8 cellular contexts compared by ENCODE assay signal in the genomic region with DNA sequence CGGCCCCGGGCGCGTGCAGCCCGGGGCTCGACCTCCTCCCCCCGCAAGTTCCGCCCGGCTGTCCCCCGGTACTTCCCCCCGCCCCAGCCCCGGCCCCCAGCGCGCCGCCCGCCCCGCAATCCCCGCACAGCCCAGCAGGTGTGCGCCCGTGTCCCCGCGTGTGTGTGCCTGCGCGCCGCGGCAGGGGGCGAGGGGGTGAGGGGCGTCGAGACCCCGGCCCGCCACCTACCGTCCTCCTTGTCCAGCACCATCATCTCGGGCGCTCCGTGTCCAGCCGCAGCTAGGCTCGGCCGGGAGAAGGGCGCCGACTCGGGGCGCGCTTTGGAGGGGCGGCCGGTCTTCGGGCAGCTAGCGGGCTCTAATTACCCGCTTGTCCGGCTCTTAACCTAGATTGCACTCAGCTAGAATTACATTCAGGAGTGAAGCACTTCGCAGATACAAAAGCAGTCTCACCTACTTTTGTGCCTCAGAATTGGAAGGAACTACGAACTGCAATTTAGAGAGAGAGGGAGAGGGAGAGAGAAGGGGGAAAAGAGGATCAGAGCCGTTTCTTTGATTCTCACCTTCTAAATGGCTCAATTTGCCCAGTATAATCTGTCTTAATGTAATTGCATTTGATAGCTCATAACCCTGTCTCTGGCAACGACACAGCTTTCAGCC. TPM values are rescaled to one million over a fixed set of nuclear protein-coding genes. Genes with fewer than 3 reads are reported as not detected.
A peak's percentile ranks its signal among the peaks of the same experiment; 100 is the strongest.
DNase-seq lines count a peak whose midpoint lies in the region; ATAC-seq and TF ChIP-seq lines count a peak whose summit lies in the region.

No MANE protein-coding gene starts in this region.

- H3K4me3 Mint-ChIP-seq in T-cell, result peak overlapping the region; percentile 68 to 79 (median 71)

- H3K27ac ChIP-seq in AG04450 (ENCODE audit: low read depth, low read length), result no peak overlapping the region

- no peaks in the 10 kb centered on the region for H3K36me3 Mint-ChIP-seq in T-cell

- intact Hi-C loops in left cardiac atrium (cut with DNase I), result loop anchor here (2.0 to 5.0 kb wide), 2 partner anchors 36 to 38 kb away; no protein-coding TSS in a partner anchor
- intact Hi-C loops in sciatic nerve (cut with DNase I), result no loop called here

- H3K9me3 Mint-ChIP-seq in T-cell, result no peaks in the 10 kb centered on the region

- H3K27me3 ChIP-seq in AG04450 (ENCODE audit: control insufficient read depth, insufficient read depth, low read length), result peaks cover 82% of the 10 kb centered on the region

- peaks cover 12 to 14% (median 12%) of the 10 kb centered on the region in 3 donors for H3K4me1 Mint-ChIP-seq in T-cell

- CTCF ChIA-PET in AG04450 (lab: Charles Lee), result interaction anchor here (0.6 to 3.4 kb wide), 39 partner anchors 8 to 688 kb away, joined by 3 to 28 read pairs (median 5); partner anchors contain the start of gene STK33
- CTCF ChIA-PET in T-cell (lab: Charles Lee), result interaction anchor here in 1 of 2 donors (0.6 to 1.6 kb wide), 6 partner anchors 11 to 425 kb away, joined by 3 to 7 read pairs (median 4); no protein-coding TSS in a partner anchor

- ATAC-seq in GM21737 (IDR thresholded peaks at IDR 0.05; ENCODE audit: unreplicated experiment) (peak; percentile 27), T-cell (replicated peaks in 1 of 4) (peak; percentile 13 to 50 (median 35)), left cardiac atrium (peak; percentile 29 to 40), sciatic nerve (peak; percentile 44), HG03196 (IDR thresholded peaks at IDR 0.05; ENCODE audit: unreplicated experiment) (no peak)

- no peak for DNase-seq in AG04450 (ENCODE audit: low read depth, low spot score)
- DNase-seq in T-cell, result peak in 1 of 34 experiments; percentile 23
- DNase-seq in left cardiac atrium, result no peak
- peak; percentile 53 for DNase-seq in sciatic nerve (ENCODE audit: low spot score)
- DNase-seq in GM13977 (ENCODE audit: low spot score), result no peak
- DNase-seq in effector CD4-positive, alpha-beta T cell, result no peak

- TF ChIP-seq CTCF in AG04450 (IDR thresholded peaks at IDR 0.05; ENCODE audit: low read depth, low read length), result no peak
- TF ChIP-seq CTCF in GM13977 (IDR thresholded peaks at IDR 0.05; ENCODE audit: extremely low read depth, insufficient read depth, missing control alignments), result no peak

- peaks cover 53 to 80% of the 10 kb centered on the region in 2 donors for H3K27me3 Mint-ChIP-seq in T-cell

- POLR2A ChIA-PET in AG04450 (lab: Yijun Ruan, JAX) (interaction anchor here (1.1 kb wide), 1 partner anchor 304 kb away, joined by 3 read pairs; no protein-coding TSS in a partner anchor), T-cell (lab: Charles Lee) (no interaction called here)

- in situ Hi-C loops in GM13977 (cut with MboI; ENCODE audit: low pct_unique_long_range_greater_than_20kb, low sequenced_read_pairs, unreplicated experiment), result no loop called here

- H3K9me3 ChIP-seq in AG04450 (ENCODE audit: control insufficient read depth, insufficient read depth, low read length), result no peaks in the 10 kb centered on the region; the same call in 1 of the 2 replicates

- peak overlapping the region; percentile 41; the same call in 1 of the 2 replicates for H3K4me3 ChIP-seq in AG04450 (ENCODE audit: low read depth, low read length)

- H3K27ac Mint-ChIP-seq in T-cell, result no peak overlapping the region

RNA-seq across cellular contexts. Expression of gene LMO1, which starts 0.4 kb away (rescaled TPM):
- not detected in 2 replicates for polyA plus RNA-seq in AG04450 (2011; rRNA removed)
- not detected in 2 replicates for polyA minus RNA-seq in AG04450 (2011; rRNA and poly(A)+ RNA removed)
- not detected for total RNA-seq in T-cell
- total RNA-seq in left cardiac atrium, result under 1 TPM in 1 of 2 donors, not detected in 1; 0.18 TPM
- 0.62 TPM for total RNA-seq in sciatic nerve
